Comparison of ENCODE assay signal across 17 cellular contexts in the genomic region with DNA sequence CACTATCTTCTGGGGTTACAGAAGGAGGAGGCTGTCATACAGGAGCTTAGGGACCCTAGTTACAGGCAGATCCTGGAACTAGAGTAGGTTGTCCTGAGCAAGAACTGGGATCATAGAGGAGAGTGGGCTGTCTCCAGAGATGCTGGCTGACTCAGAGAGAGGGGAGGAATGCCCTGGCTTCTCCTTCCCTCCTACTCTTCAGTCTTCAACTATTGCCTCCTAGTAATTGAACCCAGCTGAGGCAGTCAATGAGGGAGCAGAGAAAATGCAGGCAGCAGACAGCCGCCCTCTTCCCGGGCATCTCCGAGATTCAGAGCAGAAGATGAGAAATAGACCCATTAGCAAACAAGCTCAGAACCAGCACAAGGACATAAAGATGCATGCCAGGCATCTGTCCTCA.
A peak's percentile ranks its signal among the peaks of the same experiment; 100 is the strongest.
DNase-seq lines count a peak whose midpoint lies in the region; ATAC-seq and TF ChIP-seq lines count a peak whose summit lies in the region.
"Had no signal": no experiment of that assay in that cellular context is flagged by ENCODE, and none has a peak within 500 bp of the region (broad histone marks: within the 10 kb centered on the region; RNA-seq: fewer than 3 reads in every experiment).

No MANE protein-coding gene starts in this region.

- H3K9me3 ChIP-seq in heart left ventricle (no peaks in the 10 kb centered on the region), right cardiac atrium (ENCODE audit: control insufficient read depth, low read length) (no peaks in the 10 kb centered on the region)
- H3K9me3 ChIP-seq: Caco-2 had no signal

- 71 to 87% (median 85%) methylated on average over 3 of the region's 3 CpGs for WGBS in heart left ventricle, 4 donors
- 80% methylated on average over 3 of the region's 3 CpGs for WGBS in right cardiac atrium

- H3K27me3 ChIP-seq in heart left ventricle (no peaks in the 10 kb centered on the region), right cardiac atrium (ENCODE audit: control insufficient read depth, insufficient read depth) (no peaks in the 10 kb centered on the region)

- no peaks in the 10 kb centered on the region for H3K36me3 ChIP-seq in heart left ventricle

- no peak overlapping the region for H3K4me3 ChIP-seq in heart left ventricle
- H3K4me3 ChIP-seq in right cardiac atrium (ENCODE audit: low read length), result no peak overlapping the region
- H3K4me3 ChIP-seq: PC-9 had no signal

- intact Hi-C loops in heart left ventricle (cut with DNase I), result loop anchor here in 2 of 10 donors (10.0 kb wide), 2 partner anchors 102 to 442 kb away; a partner anchor contains a TSS
- intact Hi-C loops in cardiac septum (cut with DNase I), result loop anchor here (5.0 kb wide), 1 partner anchor 100 kb away; no protein-coding TSS in a partner anchor
- intact Hi-C loops in right cardiac atrium (cut with DNase I), result no loop called here

- H3K27ac ChIP-seq in heart left ventricle (peak overlapping the region in 3 of 12 donors; percentile 31 to 52 (median 39)), right cardiac atrium (ENCODE audit: low read length) (no peak overlapping the region)
- H3K27ac ChIP-seq: PC-9 had no signal

- peaks cover 0 to 39% (median 5%) of the 10 kb centered on the region in 12 donors for H3K4me1 ChIP-seq in heart left ventricle
- peaks cover 2% of the 10 kb centered on the region for H3K4me1 ChIP-seq in right cardiac atrium (ENCODE audit: control insufficient read depth, insufficient read depth, low read length)
- H3K4me1 ChIP-seq: Caco-2 had no signal

- ATAC-seq in heart left ventricle (peak; percentile 60 to 83 (median 74)), right cardiac atrium (peak; percentile 48 to 55), GM19035 (IDR thresholded peaks at IDR 0.05; ENCODE audit: unreplicated experiment) (no peak), GM19463 (IDR thresholded peaks at IDR 0.05; ENCODE audit: unreplicated experiment) (no peak)

- TF ChIP-seq CTCF in heart left ventricle (IDR thresholded peaks at IDR 0.05), result no peak

- DNase-seq in heart left ventricle (peak in 3 of 5 donors; percentile 22 to 36 (median 33)), cardiac septum (ENCODE audit: low spot score) (no peak), fibroblast of gingiva (ENCODE audit: low read depth) (peak; percentile 49), right cardiac atrium (no peak), hippocampal formation (lab: John Stamatoyannopoulos, UW) (no peak), CD1c-positive myeloid dendritic cell (ENCODE audit: extremely low spot score) (no peak)
- DNase-seq: AML-193, Caco-2, DMS153, EL, NCI-H1048, NCI-H1436 treated with DMSO at 0.1 percent for 48 hours, NCI-H2081, NCI-H774, PC-9 had no signal

- TF ChIP-seq POLR2A in heart left ventricle (IDR thresholded peaks at IDR 0.05), result no peak

Comparison
In these comparisons a context has a peak if more than half of its experiments do, and no peak if none do; other contexts are left out.
1. DNase-seq: peak in heart left ventricle (3 of 5) and fibroblast of gingiva (single experiment); none in cardiac septum (single experiment), right cardiac atrium (0 of 3), hippocampal formation (0 of 2) and CD1c-positive myeloid dendritic cell (single experiment).
2. ATAC-seq: peak in heart left ventricle (4 of 4) and right cardiac atrium (2 of 2); none in GM19035 (single experiment) and GM19463 (single experiment).